23 cellular contexts compared by ENCODE assay signal in genomic region chr3:29164825-29165224, GRCh38.
DNase-seq lines count a peak whose midpoint lies in the region; ATAC-seq and TF ChIP-seq lines count a peak whose summit lies in the region.
"Had no signal": no experiment of that assay in that cellular context is flagged by ENCODE, and none has a peak within 500 bp of the region (broad histone marks: within the 10 kb centered on the region; RNA-seq: fewer than 3 reads in every experiment).

No MANE protein-coding gene starts in this region.

- H3K27me3 Mint-ChIP-seq in activated T-helper 1 cell treated with anti-CD3 and anti-CD28 coated beads, Interleukin-12 subunit alpha, Interleukin-12 subunit beta, Interleukin-2, Interleukin-4 antibody, amounts not matched to agents 30 ng/mL and 10 ng/mL and 1 ng/mL, durations not matched to agents 14 hours and 24 hours and 36 hours (ENCODE audit: insufficient read depth), result no peaks in the 10 kb centered on the region

- H3K27me3 ChIP-seq in DND-41 (ENCODE audit: insufficient read depth, low read length, poor library complexity), result no peaks in the 10 kb centered on the region
- H3K27me3 ChIP-seq: BE2C had no signal

- no peak overlapping the region for H3K4me2 ChIP-seq in DND-41 (ENCODE audit: insufficient read depth, low read length)
- H3K4me2 ChIP-seq in OCI-LY7 (ENCODE audit: low read length), result no peak overlapping the region
- H3K4me2 ChIP-seq: A549, GM23338 had no signal

- H3K9ac ChIP-seq in DND-41 (ENCODE audit: low read depth, low read length), result no peak overlapping the region

- H3K4me1 ChIP-seq in DND-41 (ENCODE audit: insufficient read depth, low read length), result no peaks in the 10 kb centered on the region
- no peaks in the 10 kb centered on the region for H3K4me1 ChIP-seq in OCI-LY7 (ENCODE audit: insufficient read depth, low read length, poor library complexity, severe bottlenecking)
- H3K4me1 ChIP-seq: A549 had no signal

- H3K36me3 ChIP-seq in DND-41 (ENCODE audit: insufficient read depth, low read length) (no peaks in the 10 kb centered on the region), OCI-LY7 (ENCODE audit: insufficient read depth, low read length) (no peaks in the 10 kb centered on the region)
- H3K36me3 ChIP-seq: BE2C had no signal

- no peaks in the 10 kb centered on the region for H3K79me2 ChIP-seq in DND-41 (ENCODE audit: insufficient read depth, low read length)
- H3K79me2 ChIP-seq in OCI-LY7 (ENCODE audit: insufficient read depth, low read depth, low read length), result no peaks in the 10 kb centered on the region

- intact Hi-C loops in OCI-LY7 (cut with micrococcal nuclease; ENCODE audit: unreplicated experiment), result no loop called here
- intact Hi-C loops in activated T-helper 1 cell treated with anti-CD3 and anti-CD28 coated beads, Interleukin-12 subunit alpha, Interleukin-12 subunit beta, Interleukin-2, Interleukin-4 antibody, amounts not matched to agents 30 ng/mL and 10 ng/mL and 1 ng/mL, durations not matched to agents 14 hours and 24 hours and 36 hours (cut with micrococcal nuclease), result no loop called here

- H3K9me3 ChIP-seq in DND-41 (ENCODE audit: insufficient read depth, low read length, severe bottlenecking) (peaks cover 3% of the 10 kb centered on the region), OCI-LY7 (ENCODE audit: low read length) (no peaks in the 10 kb centered on the region)
- H3K9me3 ChIP-seq: A549, BE2C had no signal

- 0 out of 2 replicates have a peak, but pooled peaks cover 3% of the 10 kb centered on the region for H3K9me2 ChIP-seq in OCI-LY7 (ENCODE audit: insufficient read depth, low read length)

- no peak overlapping the region for H3K4me3 Mint-ChIP-seq in activated T-helper 1 cell treated with anti-CD3 and anti-CD28 coated beads, Interleukin-12 subunit alpha, Interleukin-12 subunit beta, Interleukin-2, Interleukin-4 antibody, amounts not matched to agents 30 ng/mL and 10 ng/mL and 1 ng/mL, durations not matched to agents 14 hours and 24 hours and 36 hours
- H3K4me3 Mint-ChIP-seq: GM23338 had no signal

- H2AFZ ChIP-seq in DND-41 (ENCODE audit: low read depth, low read length) (0 out of 2 replicates have a peak overlapping the region, but pooled peaks have one; percentile 31), OCI-LY7 (ENCODE audit: low read length) (peak overlapping the region; percentile 18; the same call in 1 of the 2 replicates)
- H2AFZ ChIP-seq: GM23338 had no signal

- H3K27ac ChIP-seq in DND-41 (ENCODE audit: low read length), result no peak overlapping the region
- no peak overlapping the region for H3K27ac ChIP-seq in OCI-LY7 (ENCODE audit: low read depth, low read length, poor library complexity, severe bottlenecking)
- H3K27ac ChIP-seq: A549, HL-60, RWPE1 had no signal

- DNase-seq in Ammon's horn (ENCODE audit: low spot score) (peak; percentile 54), DND-41 (no peak), OCI-LY7 (ENCODE audit: low spot score) (no peak), middle frontal gyrus (ENCODE audit: extremely low spot score, low spot score) (peak; percentile 43), cortex of kidney (lab: John Stamatoyannopoulos, UW) (no peak)
- DNase-seq in activated T-helper 1 cell treated with anti-CD3 and anti-CD28 coated beads, Interleukin-12 subunit alpha, Interleukin-12 subunit beta, Interleukin-2, Interleukin-4 antibody, amounts not matched to agents 30 ng/mL and 10 ng/mL and 1 ng/mL, durations not matched to agents 14 hours and 24 hours and 36 hours (ENCODE audit: low spot score), result no peak
- DNase-seq in stimulated activated CD4-positive, alpha-beta T cell treated with anti-CD3 and anti-CD28 coated beads, Interleukin-1b, Interleukin-23, amount 100 ng/mL, for 48 hours, result no peak
- DNase-seq: BE2C, DMS79, HCEC 1CT, KBM-7, MM.1S, NCI-H1092 treated with DMSO at 0.1 percent for 48 hours, NCI-H1436 treated with DMSO at 0.1 percent for 48 hours, NCI-H2029, NCI-H526 had no signal

- H3K4me3 ChIP-seq in DND-41 (ENCODE audit: low read depth in 1 of 2, low read length in 2 of 2), result no peak overlapping the region
- no peak overlapping the region for H3K4me3 ChIP-seq in OCI-LY7 (ENCODE audit: low read depth, low read length, poor library complexity, severe bottlenecking)
- H3K4me3 ChIP-seq: A549, GM23338 had no signal

- H3K36me3 Mint-ChIP-seq in activated T-helper 1 cell treated with anti-CD3 and anti-CD28 coated beads, Interleukin-12 subunit alpha, Interleukin-12 subunit beta, Interleukin-2, Interleukin-4 antibody, amounts not matched to agents 30 ng/mL and 10 ng/mL and 1 ng/mL, durations not matched to agents 14 hours and 24 hours and 36 hours (ENCODE audit: low read depth), result peaks cover 4% of the 10 kb centered on the region

- ATAC-seq in DND-41 (ENCODE audit: insufficient read depth, low read depth) (no peak), GM21447 (IDR thresholded peaks at IDR 0.05; ENCODE audit: unreplicated experiment) (no peak)
- ATAC-seq: A549, GM23338, HepG2, SK-N-SH treated with all-trans-retinoic acid at 6 μM for 48 hours had no signal

- H3K27ac Mint-ChIP-seq in activated T-helper 1 cell treated with anti-CD3 and anti-CD28 coated beads, Interleukin-12 subunit alpha, Interleukin-12 subunit beta, Interleukin-2, Interleukin-4 antibody, amounts not matched to agents 30 ng/mL and 10 ng/mL and 1 ng/mL, durations not matched to agents 14 hours and 24 hours and 36 hours, result no peak overlapping the region
- H3K27ac Mint-ChIP-seq: GM23338 had no signal

- CTCF ChIA-PET in OCI-LY7 (lab: Charles Lee; ENCODE audit: unreplicated experiment), result no interaction called here

- POLR2A ChIA-PET in OCI-LY7 (lab: Charles Lee), result no interaction called here

- TF ChIP-seq CTCF in DND-41 (IDR thresholded peaks at IDR 0.05; ENCODE audit: borderline replicate concordance, extremely low read depth, low read length, poor library complexity, severe bottlenecking), result no peak
- TF ChIP-seq CTCF in OCI-LY7 (conservative IDR thresholded peaks at IDR 0.05; ENCODE audit: low read length), result no peak

- peaks cover 4% of the 10 kb centered on the region for H3K9me3 Mint-ChIP-seq in activated T-helper 1 cell treated with anti-CD3 and anti-CD28 coated beads, Interleukin-12 subunit alpha, Interleukin-12 subunit beta, Interleukin-2, Interleukin-4 antibody, amounts not matched to agents 30 ng/mL and 10 ng/mL and 1 ng/mL, durations not matched to agents 14 hours and 24 hours and 36 hours
- H3K9me3 Mint-ChIP-seq: GM23338 had no signal

- H4K20me1 ChIP-seq in DND-41 (ENCODE audit: insufficient read depth, low read length), result no peaks in the 10 kb centered on the region
- no peaks in the 10 kb centered on the region for H4K20me1 ChIP-seq in OCI-LY7 (ENCODE audit: insufficient read depth, low read length)

- no TSS peak for BruUV-seq in OCI-LY7 (replicated peaks; lab: Mats Ljungman, UMichigan)

- no peaks in the 10 kb centered on the region for H3K4me1 Mint-ChIP-seq in activated T-helper 1 cell treated with anti-CD3 and anti-CD28 coated beads, Interleukin-12 subunit alpha, Interleukin-12 subunit beta, Interleukin-2, Interleukin-4 antibody, amounts not matched to agents 30 ng/mL and 10 ng/mL and 1 ng/mL, durations not matched to agents 14 hours and 24 hours and 36 hours (ENCODE audit: low read depth)

Comparison
In these comparisons a context has a peak if more than half of its experiments do, and no peak if none do; other contexts are left out.
1. DNase-seq: peak in Ammon's horn (single experiment) and middle frontal gyrus (single experiment); none in DND-41 (single experiment), OCI-LY7 (single experiment), cortex of kidney (single experiment), activated T-helper 1 cell treated with anti-CD3 and anti-CD28 coated beads, Interleukin-12 subunit alpha, Interleukin-12 subunit beta, Interleukin-2, Interleukin-4 antibody, amounts not matched to agents 30 ng/mL and 10 ng/mL and 1 ng/mL, durations not matched to agents 14 hours and 24 hours and 36 hours (single experiment) and stimulated activated CD4-positive, alpha-beta T cell treated with anti-CD3 and anti-CD28 coated beads, Interleukin-1b, Interleukin-23, amount 100 ng/mL, for 48 hours (single experiment).